Comparison of ENCODE assay signal across 16 cellular contexts in genomic region chr9:36970007-36970888, GRCh38.
A peak's percentile ranks its signal among the peaks of the same experiment; 100 is the strongest.
DNase-seq lines count a peak whose midpoint lies in the region; ATAC-seq, FAIRE-seq and TF ChIP-seq lines count a peak whose summit lies in the region.
"Had no signal": no experiment of that assay in that cellular context is flagged by ENCODE, and none has a peak within 500 bp of the region (broad histone marks: within the 10 kb centered on the region; RNA-seq: fewer than 3 reads in every experiment).

No MANE protein-coding gene starts in this region.

- no peak overlapping the region for H3K23ac ChIP-seq in H1 (ENCODE audit: insufficient read length)

- TF ChIP-seq EP300 in SK-N-SH (IDR thresholded peaks at IDR 0.05; ENCODE audit: borderline replicate concordance in 1 of 2, low read depth in 1 of 2, low read length in 1 of 2) (no peak), H1 (IDR thresholded peaks at IDR 0.05; ENCODE audit: borderline replicate concordance in 1 of 2, low read depth in 2 of 2, low read length in 2 of 2) (no peak)

- WGBS in SK-N-SH (ENCODE audit: low lambda C conversion rate) = 63% methylated on average over 7 of the region's 9 CpGs
- 89% methylated on average over 9 of the region's 9 CpGs; no CpG with 5 or more reads in 1 of the 2 experiments for WGBS in H1 (ENCODE audit: extremely low coverage in 1 of 2, insufficient coverage in 1 of 2, insufficient read length in 1 of 2, insufficient replicate concordance in 2 of 2, low coverage in 1 of 2, low lambda C conversion rate in 2 of 2, missing lambda C conversion rate in 1 of 2), 2 experiments

- no peak overlapping the region for H3K9ac ChIP-seq in SK-N-SH
- no peak overlapping the region for H3K9ac ChIP-seq in H1 (replicated peaks in 1 of 4; ENCODE audit: extremely low read depth in 1 of 4, low read depth in 3 of 4, low read length in 3 of 4)

- TF ChIP-seq CTCF in SK-N-SH (IDR thresholded peaks at IDR 0.05) = no peak
- no peak for TF ChIP-seq CTCF in H1 (IDR thresholded peaks at IDR 0.05; ENCODE audit: control extremely low read depth in 1 of 3, insufficient read depth in 1 of 3, low read depth in 1 of 3, low read length in 3 of 3)

- no peak overlapping the region for H2BK20ac ChIP-seq in H1 (ENCODE audit: low read length)

- no peak overlapping the region for H3K14ac ChIP-seq in H1 (ENCODE audit: insufficient read length)

- H3K18ac ChIP-seq in H1 (ENCODE audit: extremely low read depth, low read length) = no peak overlapping the region

- no peak overlapping the region for H3K56ac ChIP-seq in H1 (replicated peaks; ENCODE audit: insufficient read length, low read depth, low read length)

- peak; percentile 46; the same call in 2 of the 3 replicates for ATAC-seq in SK-N-SH treated with all-trans-retinoic acid at 6 μM for 48 hours
- ATAC-seq in stimulated activated memory B cell treated with anti-CD40 and anti-IgM and Interleukin-4, amounts not matched to agents 10 μg/mL and 1 μg/mL and 100 μg/mL, for 72 hours = no peak
- ATAC-seq in HG02970 (IDR thresholded peaks at IDR 0.05; ENCODE audit: low FRiP score, unreplicated experiment) = no peak
- ATAC-seq: gastrocnemius medialis had no signal

- H3K9me3 ChIP-seq in SK-N-SH (no peaks in the 10 kb centered on the region), H1 (ENCODE audit: insufficient read depth in 2 of 2, low read depth in 1 of 2, low read length in 1 of 2) (no peaks in the 10 kb centered on the region)
- H3K9me3 ChIP-seq: gastrocnemius medialis, ovary, Peyer's patch had no signal

- H3K27ac ChIP-seq in SK-N-SH (ENCODE audit: low read depth in 2 of 2, low read length in 1 of 2) (no peak overlapping the region), H1 (ENCODE audit: low read depth, low read length) (no peak overlapping the region)
- H3K27ac ChIP-seq: gastrocnemius medialis, ovary, Peyer's patch had no signal

- H3K4me3 ChIP-seq in SK-N-SH (ENCODE audit: low read depth in 2 of 2, low read length in 1 of 2) (no peak overlapping the region), H1 (ENCODE audit: extremely low read depth in 1 of 4, insufficient read depth in 2 of 4, low read depth in 3 of 4, low read length in 4 of 4) (no peak overlapping the region)
- H3K4me3 ChIP-seq: gastrocnemius medialis, ovary, Peyer's patch had no signal

- no peak overlapping the region for H4K8ac ChIP-seq in H1 (ENCODE audit: extremely low read depth, insufficient read depth, low read length)

- H3K36me3 ChIP-seq in SK-N-SH (replicated peaks in 1 of 2; ENCODE audit: control insufficient read depth in 1 of 2, insufficient read depth in 2 of 2, low read length in 1 of 2) (no peaks in the 10 kb centered on the region), H1 (ENCODE audit: control insufficient read depth in 2 of 4, insufficient read depth in 4 of 4, low read length in 3 of 4) (no peaks in the 10 kb centered on the region)
- H3K36me3 ChIP-seq: gastrocnemius medialis, ovary, Peyer's patch had no signal

- H3K27ac Mint-ChIP-seq in stimulated activated memory B cell treated with anti-CD40 and anti-IgM and Interleukin-4, amounts not matched to agents 10 μg/mL and 1 μg/mL and 100 μg/mL, for 72 hours = peak overlapping the region; percentile 93
- H3K27ac Mint-ChIP-seq: immature natural killer cell had no signal

- no peak overlapping the region for H4K91ac ChIP-seq in H1 (replicated peaks; ENCODE audit: insufficient read length, low read length)

- H3K23me2 ChIP-seq in H1 (ENCODE audit: low read depth, low read length) = no peaks in the 10 kb centered on the region

- no peaks in the 10 kb centered on the region for H4K20me1 ChIP-seq in SK-N-SH (ENCODE audit: insufficient read depth)
- no peaks in the 10 kb centered on the region for H4K20me1 ChIP-seq in H1 (replicated peaks in 1 of 2; ENCODE audit: control insufficient read depth in 1 of 2, insufficient read depth in 2 of 2, low read length in 2 of 2)

- no peaks in the 10 kb centered on the region for H3F3A ChIP-seq in SK-N-SH (replicated peaks; ENCODE audit: insufficient read depth)

- FAIRE-seq in H1 (lab: Jason Lieb, UNC) = no peak

- no peak overlapping the region for H2BK5ac ChIP-seq in H1 (ENCODE audit: low read depth, low read length)

- H2AFZ ChIP-seq in SK-N-SH (ENCODE audit: low read depth) (no peak overlapping the region), H1 (ENCODE audit: low read length) (0 out of 2 replicates have a peak overlapping the region, but pooled peaks have one; percentile 57)

- no peak for TF ChIP-seq POLR2A in H1 (IDR thresholded peaks at IDR 0.05; ENCODE audit: control extremely low read depth in 1 of 2, low read depth in 2 of 2, low read length in 2 of 2)

- H3K79me2 ChIP-seq in SK-N-SH (ENCODE audit: insufficient read depth) (no peaks in the 10 kb centered on the region), H1 (ENCODE audit: control insufficient read depth in 1 of 2, insufficient read depth in 2 of 2, low read length in 2 of 2) (no peaks in the 10 kb centered on the region)

- peaks cover 65% of the 10 kb centered on the region for H3K36me3 Mint-ChIP-seq in stimulated activated memory B cell treated with anti-CD40 and anti-IgM and Interleukin-4, amounts not matched to agents 10 μg/mL and 1 μg/mL and 100 μg/mL, for 72 hours
- H3K36me3 Mint-ChIP-seq: immature natural killer cell had no signal

- H3K27me3 ChIP-seq in SK-N-SH (ENCODE audit: insufficient read depth) (no peaks in the 10 kb centered on the region; the same call in 1 of the 2 replicates), H1 (replicated peaks in 1 of 4; ENCODE audit: control insufficient read depth in 3 of 4, extremely low read depth in 1 of 4, insufficient read depth in 3 of 4, low read length in 3 of 4) (0 out of 7 replicates have a peak, but pooled peaks cover 0 to 3% (median 0%) of the 10 kb centered on the region in 4 experiments)
- H3K27me3 ChIP-seq: gastrocnemius medialis, ovary, Peyer's patch had no signal

- TF ChIP-seq RAD21 in SK-N-SH (IDR thresholded peaks at IDR 0.05; ENCODE audit: low read length) = no peak
- no peak for TF ChIP-seq RAD21 in H1 (IDR thresholded peaks at IDR 0.05 in 1 of 2, conservative IDR thresholded peaks at IDR 0.05 in 1 of 2; ENCODE audit: low read depth in 2 of 2, low read length in 2 of 2)

- no peaks in the 10 kb centered on the region for H3K27me3 Mint-ChIP-seq in stimulated activated memory B cell treated with anti-CD40 and anti-IgM and Interleukin-4, amounts not matched to agents 10 μg/mL and 1 μg/mL and 100 μg/mL, for 72 hours

- H3K9me2 ChIP-seq in SK-N-SH = no peaks in the 10 kb centered on the region

- H3K79me1 ChIP-seq in H1 (ENCODE audit: low read depth, low read length) = no peaks in the 10 kb centered on the region

- H3K9me3 Mint-ChIP-seq in stimulated activated memory B cell treated with anti-CD40 and anti-IgM and Interleukin-4, amounts not matched to agents 10 μg/mL and 1 μg/mL and 100 μg/mL, for 72 hours = no peaks in the 10 kb centered on the region
- H3K9me3 Mint-ChIP-seq: immature natural killer cell had no signal

- no peak overlapping the region for H2BK15ac ChIP-seq in H1 (ENCODE audit: low read length)

- peaks cover 70% of the 10 kb centered on the region for H3K4me1 Mint-ChIP-seq in stimulated activated memory B cell treated with anti-CD40 and anti-IgM and Interleukin-4, amounts not matched to agents 10 μg/mL and 1 μg/mL and 100 μg/mL, for 72 hours

- peaks cover 0 to 2% of the 10 kb centered on the region in 2 experiments; a peak in 1 of 4 replicates for H3K4me1 ChIP-seq in SK-N-SH (ENCODE audit: control insufficient read depth in 1 of 2, insufficient read depth in 2 of 2, low read depth in 1 of 2, low read length in 1 of 2)
- H3K4me1 ChIP-seq in H1 (replicated peaks in 1 of 4; ENCODE audit: control insufficient read depth in 3 of 4, insufficient read depth in 4 of 4, low read length in 3 of 4) = no peaks in the 10 kb centered on the region
- H3K4me1 ChIP-seq: gastrocnemius medialis, Peyer's patch had no signal

- H3K4ac ChIP-seq in H1 (replicated peaks; ENCODE audit: insufficient read length, low read depth, low read length) = no peak overlapping the region

- POLR2A ChIA-PET in SK-N-SH (lab: Yijun Ruan, JAX) = interaction anchor here (0.6 kb wide), 1 partner anchor 77 kb away, joined by 4 read pairs; no protein-coding TSS in a partner anchor
- POLR2A ChIA-PET in H1 (lab: Charles Lee; ENCODE audit: partially characterized antibody) = no interaction called here

- H2AK5ac ChIP-seq in H1 (ENCODE audit: low read depth, low read length) = no peak overlapping the region

- H4K5ac ChIP-seq in H1 (ENCODE audit: insufficient read length, low read depth, low read length) = no peak overlapping the region

- DNase-seq in SK-N-SH = no peak
- peak; percentile 11 for DNase-seq in NCI-H2196 treated with DMSO at 0.1 percent for 48 hours (lab: John Stamatoyannopoulos, UW; ENCODE audit: unreplicated experiment)
- peak in 1 of 2 experiments; percentile 23 for DNase-seq in H1 (ENCODE audit: low read depth in 1 of 2, low spot score in 2 of 2)
- DNase-seq in NCI-H1105 (lab: John Stamatoyannopoulos, UW) = no peak
- DNase-seq in stimulated activated CD4-positive, alpha-beta T cell treated with anti-CD3 and anti-CD28 coated beads, Interleukin-1b, Interleukin-23, amount 100 ng/mL, for 48 hours = no peak
- DNase-seq: activated CD4-positive, alpha-beta T cell treated with anti-CD3 and anti-CD28 coated beads for 4 hours; DMS 273 treated with DMSO at 0.1 percent for 48 hours; gastrocnemius medialis; immature natural killer cell; KBM-7; ovary; Peyer's patch; stimulated activated CD4-positive, alpha-beta T cell treated with anti-CD3 and anti-CD28 coated beads, Interleukin-12 subunit alpha, Interleukin-12 subunit beta, amount 100 ng/mL, for 4 hours had no signal

- no peak overlapping the region for H2BK120ac ChIP-seq in H1 (replicated peaks; ENCODE audit: low read depth, low read length)

- 0 out of 2 replicates have a peak overlapping the region, but pooled peaks have one; percentile 5 for H2BK12ac ChIP-seq in H1 (ENCODE audit: low read depth, low read length)

- no peak overlapping the region for H3K4me2 ChIP-seq in SK-N-SH
- H3K4me2 ChIP-seq in H1 (ENCODE audit: insufficient read depth in 1 of 2, low read depth in 2 of 2, low read length in 2 of 2) = no peak overlapping the region

- CTCF ChIA-PET in SK-N-SH (lab: Yijun Ruan, JAX) = interaction anchor here (0.6 to 2.9 kb wide), 3 partner anchors 14 to 109 kb away, joined by 3 to 15 read pairs (median 4); no protein-coding TSS in a partner anchor
- CTCF ChIA-PET in H1 (lab: Charles Lee; ENCODE audit: partially characterized antibody) = interaction anchor here (0.6 to 10.5 kb wide), 19 partner anchors 10 to 441 kb away, joined by 3 to 92 read pairs (median 4); no protein-coding TSS in a partner anchor

- no peak overlapping the region for H3K4me3 Mint-ChIP-seq in stimulated activated memory B cell treated with anti-CD40 and anti-IgM and Interleukin-4, amounts not matched to agents 10 μg/mL and 1 μg/mL and 100 μg/mL, for 72 hours
- H3K4me3 Mint-ChIP-seq: immature natural killer cell had no signal

TF ChIP-seq in SK-N-SH treated with all-trans-retinoic acid at 6 μM for 48 hours, 23 proteins besides CTCF, POLR2A, EP300 and RAD21 (continues in another document):
- TF ChIP-seq ESRRG (CRISPR knock-in tag; IDR thresholded peaks at IDR 0.05) = no peak
- no peak for TF ChIP-seq BACH2 (CRISPR knock-in tag; IDR thresholded peaks at IDR 0.05; ENCODE audit: borderline replicate concordance)

TF ChIP-seq in H1, 55 proteins besides CTCF, POLR2A, EP300 and RAD21 (continues in another document):
- TF ChIP-seq TAF7 (optimal IDR thresholded peaks at IDR 0.05; ENCODE audit: borderline replicate concordance, low read depth, low read length) = no peak
